Comparison of ENCODE assay signal across 21 cellular contexts in genomic region chr17:62706598-62707424, GRCh38.
DNase-seq lines count a peak whose midpoint lies in the region; ATAC-seq, FAIRE-seq and TF ChIP-seq lines count a peak whose summit lies in the region.
"Had no signal": no experiment of that assay in that cellular context is flagged by ENCODE, and none has a peak within 500 bp of the region (broad histone marks: within the 10 kb centered on the region; RNA-seq: fewer than 3 reads in every experiment).

No MANE protein-coding gene starts in this region.

- H2BK15ac ChIP-seq in IMR-90 (ENCODE audit: low read depth, low read length): peak overlapping the region; percentile 86; the same call in 1 of the 3 replicates

- H2BK120ac ChIP-seq in IMR-90 (ENCODE audit: low read depth, low read length): 0 out of 2 replicates have a peak overlapping the region, but pooled peaks have one; percentile 88

- H2AFZ ChIP-seq in IMR-90 (replicated peaks; ENCODE audit: low read length, poor library complexity) (no peak overlapping the region), neuron (ENCODE audit: low read depth, low read length) (no peak overlapping the region)

- H3K36me3 ChIP-seq in IMR-90 (ENCODE audit: control insufficient read depth, insufficient read depth, low read length) (no peaks in the 10 kb centered on the region), neuron (ENCODE audit: insufficient read depth, low read length) (no peaks in the 10 kb centered on the region)
- H3K36me3 ChIP-seq: pancreas, sigmoid colon, upper lobe of left lung had no signal

- H3K18ac ChIP-seq in IMR-90 (ENCODE audit: low read depth, low read length): no peak overlapping the region

- no peak overlapping the region for H3K4me3 ChIP-seq in IMR-90 (ENCODE audit: insufficient read depth, low read depth, low read length)
- H3K4me3 ChIP-seq in neuron (ENCODE audit: low read length): peak overlapping the region; percentile 60
- H3K4me3 ChIP-seq: pancreas, upper lobe of left lung had no signal

- ATAC-seq in IMR-90 (ENCODE audit: low read depth) (no peak), HG03196 (IDR thresholded peaks at IDR 0.05; ENCODE audit: unreplicated experiment) (no peak)
- ATAC-seq: activated CD8-positive, alpha-beta T cell treated with anti-CD3 and anti-CD28 coated beads, Interleukin-2, amount 10 ng/mL, durations not matched to agents 7 days and 5 days; activated T-cell treated with anti-CD3 and anti-CD28 coated beads, Interleukin-2, amount 50 U/mL, for 4 hours; left lobe of liver; pancreas; stimulated activated naive B cell treated with anti-CD40 and anti-IgM and Interleukin-4, amounts not matched to agents 10 μg/mL and 1 μg/mL and 100 μg/mL, for 72 hours had no signal

- BruUV-seq in IMR-90 (replicated peaks; lab: Mats Ljungman, UMichigan): no TSS peak

- peaks cover 24% of the 10 kb centered on the region for H3K4me1 Mint-ChIP-seq in endothelial cell (ENCODE audit: unreplicated experiment)

- CTCF ChIA-PET in IMR-90 (lab: Yijun Ruan, JAX): no interaction called here

- peaks cover 11 to 28% of the 10 kb centered on the region in 2 experiments; a peak in 3 of 4 replicates for H3K79me1 ChIP-seq in IMR-90 (ENCODE audit: low read depth in 1 of 2, low read length in 2 of 2)

- peak overlapping the region; percentile 85; the same call in 1 of the 2 replicates for H2BK20ac ChIP-seq in IMR-90 (ENCODE audit: low read depth, low read length)

- no peak overlapping the region for H3K9ac ChIP-seq in IMR-90 (ENCODE audit: low read depth, low read length)
- H3K9ac ChIP-seq: KMS-11 had no signal

- no peak overlapping the region; the same call in 1 of the 2 replicates for H3K23ac ChIP-seq in IMR-90 (ENCODE audit: low read depth, low read length)

- TF ChIP-seq CTCF in IMR-90 (conservative IDR thresholded peaks at IDR 0.05; ENCODE audit: low read depth, low read length): no peak
- no peak for TF ChIP-seq CTCF in endothelial cell (IDR thresholded peaks at IDR 0.05; ENCODE audit: unreplicated experiment)

- H3K9me3 ChIP-seq in IMR-90 (ENCODE audit: control insufficient read depth, insufficient read depth, low read length): peaks cover 7% of the 10 kb centered on the region
- H3K9me3 ChIP-seq in neuron (ENCODE audit: low read length): peaks cover 15% of the 10 kb centered on the region
- H3K9me3 ChIP-seq: pancreas had no signal

- peak overlapping the region in 1 of 2 experiments; percentile 82; a peak in 2 of 4 replicates for H4K8ac ChIP-seq in IMR-90 (ENCODE audit: low read depth in 2 of 2, low read length in 2 of 2)

- peaks cover 2% of the 10 kb centered on the region for H3K27me3 Mint-ChIP-seq in endothelial cell (ENCODE audit: unreplicated experiment)

- peak overlapping the region; percentile 87 for H2AK5ac ChIP-seq in IMR-90 (ENCODE audit: low read depth, low read length)

- no peak overlapping the region for H2BK5ac ChIP-seq in IMR-90 (ENCODE audit: low read depth, low read length, poor library complexity, severe bottlenecking)

- no peaks in the 10 kb centered on the region for H4K20me1 ChIP-seq in IMR-90 (ENCODE audit: insufficient read depth, low read length)

- H3K27ac ChIP-seq in IMR-90 (ENCODE audit: insufficient read depth, low read length): no peak overlapping the region
- H3K27ac ChIP-seq: KMS-11, upper lobe of left lung had no signal

- peak overlapping the region; percentile 87 for H3K27ac Mint-ChIP-seq in endothelial cell (ENCODE audit: unreplicated experiment)
- H3K27ac Mint-ChIP-seq: activated CD8-positive, alpha-beta T cell treated with anti-CD3 and anti-CD28 coated beads, Interleukin-2, amount 10 ng/mL, durations not matched to agents 7 days and 5 days; activated naive CD8-positive, alpha-beta T cell; dendritic cell treated with granulocyte-macrophage colony-stimulating factor and Interleukin-4, amounts not matched to agents 40 ng/mL and 50 ng/mL, for 4 days; stimulated activated naive B cell treated with anti-CD40 and anti-IgM and Interleukin-4, amounts not matched to agents 10 μg/mL and 1 μg/mL and 100 μg/mL, for 72 hours had no signal

- no peak overlapping the region for H3K14ac ChIP-seq in IMR-90 (replicated peaks; ENCODE audit: low read depth, low read length)

- TF ChIP-seq RAD21 in IMR-90 (IDR thresholded peaks at IDR 0.05; ENCODE audit: low read length): no peak

- peaks cover 21% of the 10 kb centered on the region for H3K4me1 ChIP-seq in IMR-90 (ENCODE audit: control insufficient read depth, insufficient read depth, low read length)
- H3K4me1 ChIP-seq in neuron (ENCODE audit: insufficient read depth, low read length): peaks cover 16% of the 10 kb centered on the region

- H2AK9ac ChIP-seq in IMR-90 (replicated peaks; ENCODE audit: low read depth, low read length, poor library complexity): no peak overlapping the region

- 88% methylated on average over 10 of the region's 20 CpGs; no CpG with 5 or more reads in 1 of the 2 experiments for WGBS in IMR-90 (ENCODE audit: extremely low coverage in 2 of 2, insufficient read length in 1 of 2), 2 experiments

- intact Hi-C loops in IMR-90 (cut with micrococcal nuclease): no loop called here

- DNase-seq in D341Med (ENCODE audit: low spot score) (peak; percentile 25), IMR-90 (no peak), endothelial cell (ENCODE audit: low spot score) (no peak), H54 (ENCODE audit: insufficient read length, low spot score) (no peak), NCI-H2196 treated with DMSO at 0.1 percent for 48 hours (lab: John Stamatoyannopoulos, UW; ENCODE audit: unreplicated experiment) (no peak)
- no peak for DNase-seq in activated CD4-positive, alpha-beta T cell treated with anti-CD3 and anti-CD28 coated beads for 4 hours
- DNase-seq: activated CD4-positive, CD25-positive, alpha-beta regulatory T cell; activated CD8-positive, alpha-beta T cell treated with anti-CD3 and anti-CD28 coated beads, Interleukin-2, amount 10 ng/mL, durations not matched to agents 7 days and 5 days; activated T-cell treated with anti-CD3 and anti-CD28 coated beads, Interleukin-2, amount 50 U/mL, for 4 hours; Caco-2; NCI-H2107; pancreas; stimulated activated naive B cell treated with anti-CD40 and anti-IgM and Interleukin-4, amounts not matched to agents 10 μg/mL and 1 μg/mL and 100 μg/mL, for 72 hours; upper lobe of left lung had no signal

- H4K91ac ChIP-seq in IMR-90 (ENCODE audit: insufficient read depth, low read depth, low read length): no peak overlapping the region

- no peaks in the 10 kb centered on the region for H3K9me3 Mint-ChIP-seq in endothelial cell (ENCODE audit: unreplicated experiment)
- H3K9me3 Mint-ChIP-seq: activated T-cell treated with anti-CD3 and anti-CD28 coated beads, Interleukin-2, amount 50 U/mL, for 4 hours; dendritic cell treated with granulocyte-macrophage colony-stimulating factor and Interleukin-4, amounts not matched to agents 40 ng/mL and 50 ng/mL, for 4 days had no signal

- no peak overlapping the region for H3K56ac ChIP-seq in IMR-90 (ENCODE audit: extremely low read depth, insufficient read depth, low read length)

- TF ChIP-seq POLR2A in IMR-90 (IDR thresholded peaks at IDR 0.05; ENCODE audit: low read depth, low read length) (no peak), H54 (IDR thresholded peaks at IDR 0.05; ENCODE audit: low read depth, low read length) (no peak)

- H3K4me3 Mint-ChIP-seq in endothelial cell (ENCODE audit: unreplicated experiment): peak overlapping the region; percentile 80
- H3K4me3 Mint-ChIP-seq: activated CD8-positive, alpha-beta T cell treated with anti-CD3 and anti-CD28 coated beads, Interleukin-2, amount 10 ng/mL, durations not matched to agents 7 days and 5 days; activated naive CD8-positive, alpha-beta T cell; activated T-cell treated with anti-CD3 and anti-CD28 coated beads, Interleukin-2, amount 50 U/mL, for 4 hours; dendritic cell treated with granulocyte-macrophage colony-stimulating factor and Interleukin-4, amounts not matched to agents 40 ng/mL and 50 ng/mL, for 4 days; stimulated activated naive B cell treated with anti-CD40 and anti-IgM and Interleukin-4, amounts not matched to agents 10 μg/mL and 1 μg/mL and 100 μg/mL, for 72 hours had no signal

- peak overlapping the region; percentile 89; the same call in 1 of the 2 replicates for H3K4ac ChIP-seq in IMR-90 (ENCODE audit: low read depth, low read length)

- POLR2A ChIA-PET in IMR-90 (lab: Charles Lee; ENCODE audit: unreplicated experiment): no interaction called here

- H3K27me3 ChIP-seq in IMR-90 (ENCODE audit: control insufficient read depth, insufficient read depth, low read length): no peaks in the 10 kb centered on the region
- H3K27me3 ChIP-seq in neuron (ENCODE audit: insufficient read depth, low read length): no peaks in the 10 kb centered on the region
- H3K27me3 ChIP-seq: pancreas, upper lobe of left lung had no signal

- in situ Hi-C loops in IMR-90 (cut with MboI; ENCODE audit: low sequenced_read_pairs): loop anchor here (5.0 kb wide), 1 partner anchor 260 kb away; the partner anchor contains the start of gene TANC2

- no peak overlapping the region for H4K5ac ChIP-seq in IMR-90 (ENCODE audit: low read depth, low read length)

- dilution Hi-C loops in IMR-90 (cut with HindIII; ENCODE audit: low sequenced_read_pairs, unreplicated experiment): no loop called here

- H3K9me1 ChIP-seq in IMR-90 (ENCODE audit: insufficient read depth, low read length): 0 out of 2 replicates have a peak, but pooled peaks cover 7% of the 10 kb centered on the region

- H3K4me2 ChIP-seq in IMR-90 (ENCODE audit: low read depth, low read length): no peak overlapping the region; the same call in 1 of the 2 replicates
- H3K4me2 ChIP-seq: KMS-11 had no signal

- no peak for FAIRE-seq in H54 (lab: Jason Lieb, UNC)
- FAIRE-seq: pancreas had no signal

- peaks cover 14% of the 10 kb centered on the region for H3K36me3 Mint-ChIP-seq in endothelial cell (ENCODE audit: low read depth, unreplicated experiment)
- H3K36me3 Mint-ChIP-seq: stimulated activated naive B cell treated with anti-CD40 and anti-IgM and Interleukin-4, amounts not matched to agents 10 μg/mL and 1 μg/mL and 100 μg/mL, for 72 hours had no signal

TF ChIP-seq in IMR-90, 13 proteins besides CTCF, POLR2A, EP300 and RAD21:
- no peak for TF ChIP-seq MAZ (IDR thresholded peaks at IDR 0.05; ENCODE audit: borderline replicate concordance, low read depth, low read length)
- no peak for TF ChIP-seq USF2 (IDR thresholded peaks at IDR 0.05; ENCODE audit: low read depth, low read length)
- no peak for TF ChIP-seq MAFK (IDR thresholded peaks at IDR 0.05; ENCODE audit: low read depth, low read length)
- TF ChIP-seq FOS (IDR thresholded peaks at IDR 0.05; ENCODE audit: low read depth, low read length): no peak
TF ChIP-seq in IMR-90: peak in this region for 0.
